Comparison of ENCODE assay signal across 8 cellular contexts in genomic region chr15:89335289-89336041, GRCh38. TPM values are rescaled to one million over a fixed set of nuclear protein-coding genes. Genes with fewer than 3 reads are reported as not detected.
DNase-seq lines count a peak whose midpoint lies in the region; ATAC-seq and TF ChIP-seq lines count a peak whose summit lies in the region.

No MANE protein-coding gene starts in this region.

- TF ChIP-seq CTCF in WERI-Rb-1 (IDR thresholded peaks at IDR 0.05; ENCODE audit: low read depth, low read length) (no peak), heart left ventricle (IDR thresholded peaks at IDR 0.05) (no peak)

- peaks cover 6 to 47% (median 38%) of the 10 kb centered on the region in 12 donors for H3K4me1 ChIP-seq in heart left ventricle

- H3K27ac ChIP-seq in WERI-Rb-1 (peak overlapping the region; percentile 11; the same call in 1 of the 2 replicates), heart left ventricle (peak overlapping the region in 11 of 12 donors; percentile 25 to 91 (median 68))

- H3K4me3 ChIP-seq in WERI-Rb-1 (ENCODE audit: low read depth, low read length) (peak overlapping the region; percentile 73), heart left ventricle (peak overlapping the region; percentile 17 to 97 (median 78))

- peaks cover 29% of the 10 kb centered on the region for H3K36me3 ChIP-seq in WERI-Rb-1
- H3K36me3 ChIP-seq in heart left ventricle = peaks cover 0 to 32% (median 29%) of the 10 kb centered on the region in 9 donors

- intact Hi-C loops in heart left ventricle (cut with DNase I) = loop anchor here in 2 of 10 donors (10.0 kb wide), 2 partner anchors 239 to 421 kb away; partner anchors contain the start of genes MFGE8 (in 1 of the 2) and TICRR (in 1 of the 2)

- H3K9me3 ChIP-seq in WERI-Rb-1 (ENCODE audit: severe bottlenecking) (no peaks in the 10 kb centered on the region), heart left ventricle (no peaks in the 10 kb centered on the region)

- H3K27me3 ChIP-seq in WERI-Rb-1 (ENCODE audit: insufficient read depth, low read depth, severe bottlenecking) = no peaks in the 10 kb centered on the region
- H3K27me3 ChIP-seq in heart left ventricle = no peaks in the 10 kb centered on the region

- TF ChIP-seq POLR2A in heart left ventricle (IDR thresholded peaks at IDR 0.05) = no peak

- DNase-seq in NCI-H2107 treated with DMSO at 0.1 percent for 48 hours (lab: John Stamatoyannopoulos, UW; ENCODE audit: unreplicated experiment) (peak; percentile 14), NCI-H2107 (lab: John Stamatoyannopoulos, UW) (no peak), WERI-Rb-1 (peak; percentile 57), heart left ventricle (peak in 2 of 5 donors; percentile 34 to 63), renal cortical epithelial cell (ENCODE audit: low read depth) (peak; percentile 11), HT-29 (ENCODE audit: low spot score) (no peak)
- no peak for DNase-seq in activated effector memory CD4-positive, alpha-beta T cell treated with Interleukin-2 at 50 U/mL for 16 hours

- ATAC-seq in HG03280 (IDR thresholded peaks at IDR 0.05; ENCODE audit: unreplicated experiment) = peak; percentile 1
- ATAC-seq in heart left ventricle = peak in 2 of 4 donors; percentile 1 to 6

- WGBS in heart left ventricle, 4 donors = 6 to 10% (median 8%) methylated on average over 38 to 41 of the region's 41 CpGs

RNA-seq across cellular contexts. Expression of gene POLG, which starts 0.8 kb away (rescaled TPM):
- 10 to 100 TPM; 32.1 to 79.8 (median 38.4) TPM for total RNA-seq in heart left ventricle
- polyA plus RNA-seq in heart left ventricle = 10 to 100 TPM; 32.6 to 51.5 TPM
- total RNA-seq in renal cortical epithelial cell = 90.6 and 105 TPM in 2 replicates
- total RNA-seq in HT-29 (2014; rRNA removed; shearing (Covaris generic)) = 159 and 161 TPM in 2 replicates

Comparison
In these comparisons a context has a peak if more than half of its experiments do, and no peak if none do; other contexts are left out.
1. DNase-seq: peak in NCI-H2107 treated with DMSO at 0.1 percent for 48 hours (single experiment), WERI-Rb-1 (single experiment) and renal cortical epithelial cell (single experiment); none in NCI-H2107 (single experiment), HT-29 (single experiment) and activated effector memory CD4-positive, alpha-beta T cell treated with Interleukin-2 at 50 U/mL for 16 hours (single experiment).